ENCODE assay signal across 8 cellular contexts in genomic region chr14:34711169-34711568, GRCh38. TPM values are rescaled to one million over a fixed set of nuclear protein-coding genes. Genes with fewer than 3 reads are reported as not detected.
DNase-seq lines count a peak whose midpoint lies in the region; ATAC-seq lines count a peak whose summit lies in the region.

No MANE protein-coding gene starts in this region.

- H3K27me3 ChIP-seq in ACC112 (ENCODE audit: insufficient read depth, low read length) = no peaks in the 10 kb centered on the region

- peaks cover 45% of the 10 kb centered on the region for H3K4me1 ChIP-seq in ACC112 (ENCODE audit: control insufficient read depth, insufficient read depth, low read length, unreplicated experiment)

- no peaks in the 10 kb centered on the region for H3K27me3 Mint-ChIP-seq in activated T-helper 17 cell treated with anti-CD3 and anti-CD28 coated beads, Interleukin-2, amount 50 U/mL, for 72 hours
- H3K27me3 Mint-ChIP-seq in naive thymus-derived CD8-positive, alpha-beta T cell = no peaks in the 10 kb centered on the region

- POLR2A ChIA-PET in naive thymus-derived CD8-positive, alpha-beta T cell (lab: Charles Lee) = no interaction called here

- peaks cover 5% of the 10 kb centered on the region for H3K4me1 Mint-ChIP-seq in activated T-helper 17 cell treated with anti-CD3 and anti-CD28 coated beads, Interleukin-2, amount 50 U/mL, for 72 hours
- H3K4me1 Mint-ChIP-seq in naive thymus-derived CD8-positive, alpha-beta T cell = peaks cover 6 to 34% (median 19%) of the 10 kb centered on the region in 4 donors

- ATAC-seq in GM19455 (IDR thresholded peaks at IDR 0.05; ENCODE audit: unreplicated experiment) = peak; percentile 43
- ATAC-seq in activated T-helper 17 cell treated with anti-CD3 and anti-CD28 coated beads, Interleukin-2, amount 50 U/mL, for 72 hours (replicated peaks) = no peak
- no peak for ATAC-seq in naive thymus-derived CD8-positive, alpha-beta T cell

- H3K27ac Mint-ChIP-seq in activated T-helper 17 cell treated with anti-CD3 and anti-CD28 coated beads, Interleukin-2, amount 50 U/mL, for 72 hours = no peak overlapping the region
- peak overlapping the region in 1 of 10 donors; percentile 39 for H3K27ac Mint-ChIP-seq in naive thymus-derived CD8-positive, alpha-beta T cell

- H3K4me3 Mint-ChIP-seq in activated T-helper 17 cell treated with anti-CD3 and anti-CD28 coated beads, Interleukin-2, amount 50 U/mL, for 72 hours = no peak overlapping the region
- H3K4me3 Mint-ChIP-seq in naive thymus-derived CD8-positive, alpha-beta T cell = no peak overlapping the region

- no peak overlapping the region for H2AFZ ChIP-seq in ACC112 (ENCODE audit: low read length, unreplicated experiment)

- peak; percentile 37 for DNase-seq in NCI-H1105 (lab: John Stamatoyannopoulos, UW)
- peak; percentile 67 for DNase-seq in cerebellar cortex (ENCODE audit: low spot score)
- DNase-seq in putamen (ENCODE audit: low spot score) = peak; percentile 68
- no peak for DNase-seq in naive thymus-derived CD8-positive, alpha-beta T cell
- no peak for DNase-seq in ureter (ENCODE audit: low spot score)

- H3K36me3 Mint-ChIP-seq in activated T-helper 17 cell treated with anti-CD3 and anti-CD28 coated beads, Interleukin-2, amount 50 U/mL, for 72 hours (ENCODE audit: low read depth) = peaks cover 28% of the 10 kb centered on the region
- peaks cover 0 to 21% (median 0%) of the 10 kb centered on the region in 3 donors for H3K36me3 Mint-ChIP-seq in naive thymus-derived CD8-positive, alpha-beta T cell

- H3K4me3 ChIP-seq in ACC112 (ENCODE audit: low read depth, low read length) = peak overlapping the region; percentile 93

- H3K36me3 ChIP-seq in ACC112 (ENCODE audit: insufficient read depth, low read length) = peaks cover 18% of the 10 kb centered on the region

- peak overlapping the region; percentile 74 for H3K27ac ChIP-seq in ACC112 (ENCODE audit: low read depth, low read length)

- H3K9me3 Mint-ChIP-seq in activated T-helper 17 cell treated with anti-CD3 and anti-CD28 coated beads, Interleukin-2, amount 50 U/mL, for 72 hours = no peaks in the 10 kb centered on the region
- no peaks in the 10 kb centered on the region for H3K9me3 Mint-ChIP-seq in naive thymus-derived CD8-positive, alpha-beta T cell

- peaks cover 25% of the 10 kb centered on the region for H3K79me2 ChIP-seq in ACC112 (ENCODE audit: control insufficient read depth, insufficient read depth, low read length, unreplicated experiment)

RNA-seq across cellular contexts. Expression of gene CFL2, which starts 3.2 kb away (rescaled TPM):
- 1 to 10 TPM; 6.6 to 9.2 TPM for total RNA-seq in activated T-helper 17 cell treated with anti-CD3 and anti-CD28 coated beads, Interleukin-2, amount 50 U/mL, for 72 hours
- total RNA-seq in naive thymus-derived CD8-positive, alpha-beta T cell = 10 to 100 TPM; 21.3 to 22.7 TPM
- polyA plus RNA-seq in naive thymus-derived CD8-positive, alpha-beta T cell = 10 to 100 TPM in 1 of 3 donors, 1 to 10 TPM in 2; 7.4 to 15.9 (median 7.7) TPM
- total RNA-seq in ureter = 56.7 TPM

Comparison
In these comparisons a context has a peak if more than half of its experiments do, and no peak if none do; other contexts are left out.
1. DNase-seq: peak in NCI-H1105 (single experiment), cerebellar cortex (single experiment) and putamen (single experiment); none in naive thymus-derived CD8-positive, alpha-beta T cell (0 of 10) and ureter (single experiment).